10 cellular contexts compared by ENCODE assay signal in genomic region chr15:96409231-96410138, GRCh38.
DNase-seq lines count a peak whose midpoint lies in the region; ATAC-seq, FAIRE-seq and TF ChIP-seq lines count a peak whose summit lies in the region.
"Had no signal": no experiment of that assay in that cellular context is flagged by ENCODE, and none has a peak within 500 bp of the region (broad histone marks: within the 10 kb centered on the region; RNA-seq: fewer than 3 reads in every experiment).

No MANE protein-coding gene starts in this region.

- no peak for FAIRE-seq in HepG2 (lab: Jason Lieb, UNC)
- FAIRE-seq: A204.1, H54 had no signal

- peaks cover 0 to 3% of the 10 kb centered on the region in 2 experiments; a peak in 1 of 4 replicates for H3K4me1 ChIP-seq in SK-N-SH (ENCODE audit: control insufficient read depth in 1 of 2, insufficient read depth in 2 of 2, low read depth in 1 of 2, low read length in 1 of 2)
- 0 out of 2 replicates have a peak, but pooled peaks cover 10% of the 10 kb centered on the region for H3K4me1 ChIP-seq in HepG2 (ENCODE audit: insufficient read depth, low read length)
- peaks cover 5% of the 10 kb centered on the region for H3K4me1 ChIP-seq in testis

- H3K27me3 ChIP-seq in SK-N-SH (ENCODE audit: insufficient read depth) (peaks cover 62% of the 10 kb centered on the region), HepG2 (ENCODE audit: control insufficient read depth in 1 of 2, insufficient read depth in 2 of 2, low read length in 2 of 2) (peaks cover 8 to 59% of the 10 kb centered on the region in 2 experiments), testis (no peaks in the 10 kb centered on the region)

- intact Hi-C loops in HepG2 (cut with micrococcal nuclease; ENCODE audit: unreplicated experiment) (no loop called here), testis (cut with DNase I; ENCODE audit: low total_unique reads) (no loop called here)

- H4K20me1 ChIP-seq in SK-N-SH (ENCODE audit: insufficient read depth): no peaks in the 10 kb centered on the region
- no peaks in the 10 kb centered on the region for H4K20me1 ChIP-seq in HepG2 (ENCODE audit: insufficient read depth, low read length)

- ATAC-seq in SK-N-SH treated with all-trans-retinoic acid at 6 μM for 48 hours (no peak), HepG2 (peak; percentile 86), GM19328 (IDR thresholded peaks at IDR 0.05; ENCODE audit: unreplicated experiment) (no peak), HG03378 (IDR thresholded peaks at IDR 0.05; ENCODE audit: unreplicated experiment) (no peak)

- WGBS in SK-N-SH (ENCODE audit: low lambda C conversion rate): 16% methylated on average over 46 of the region's 77 CpGs
- WGBS in HepG2 (ENCODE audit: low lambda C conversion rate): 14% methylated on average over 30 of the region's 77 CpGs
- 6 to 8% methylated on average over 74 to 77 of the region's 77 CpGs for WGBS in testis, 2 donors

- TF ChIP-seq EP300 in SK-N-SH (IDR thresholded peaks at IDR 0.05; ENCODE audit: borderline replicate concordance in 1 of 2, low read depth in 1 of 2, low read length in 1 of 2): no peak
- no peak for TF ChIP-seq EP300 in HepG2 (IDR thresholded peaks at IDR 0.05; ENCODE audit: low read depth in 2 of 2, low read length in 2 of 2)
- TF ChIP-seq EP300 in HepG2 (CRISPR knock-in tag; IDR thresholded peaks at IDR 0.05; ENCODE audit: borderline replicate concordance): no peak

- H3K9me3 ChIP-seq in SK-N-SH (no peaks in the 10 kb centered on the region), HepG2 (ENCODE audit: low read length) (no peaks in the 10 kb centered on the region), testis (no peaks in the 10 kb centered on the region)

- H3K9ac ChIP-seq in SK-N-SH: no peak overlapping the region
- H3K9ac ChIP-seq in HepG2 (ENCODE audit: insufficient read depth, low read depth, low read length): no peak overlapping the region

- BruUV-seq in HepG2 (replicated peaks; lab: Mats Ljungman, UMichigan): no TSS peak

- CTCF ChIA-PET in SK-N-SH (lab: Yijun Ruan, JAX) (no interaction called here), HepG2 (lab: Yijun Ruan, JAX; ENCODE audit: low intra/inter-chr PET ratio, low total read pairs) (no interaction called here)

- H3K79me2 ChIP-seq in SK-N-SH (ENCODE audit: insufficient read depth): no peaks in the 10 kb centered on the region
- H3K79me2 ChIP-seq in HepG2 (ENCODE audit: insufficient read depth, low read length): no peaks in the 10 kb centered on the region

- no peak for TF ChIP-seq CTCF in SK-N-SH (IDR thresholded peaks at IDR 0.05)
- no peak for TF ChIP-seq CTCF in coronary artery (IDR thresholded peaks at IDR 0.05)
- no peak for TF ChIP-seq CTCF in HepG2 (CRISPR knock-in tag; IDR thresholded peaks at IDR 0.05)
- no peak for TF ChIP-seq CTCF in testis (IDR thresholded peaks at IDR 0.05)

- no peaks in the 10 kb centered on the region for H3K36me3 ChIP-seq in SK-N-SH (replicated peaks in 1 of 2; ENCODE audit: control insufficient read depth in 1 of 2, insufficient read depth in 2 of 2, low read length in 1 of 2)
- no peaks in the 10 kb centered on the region for H3K36me3 ChIP-seq in HepG2 (replicated peaks in 1 of 2; ENCODE audit: control insufficient read depth in 1 of 2, insufficient read depth in 2 of 2, low read length in 2 of 2)
- H3K36me3 ChIP-seq in testis (ENCODE audit: low read depth, missing control alignments): no peaks in the 10 kb centered on the region

- H3F3A ChIP-seq in SK-N-SH (replicated peaks; ENCODE audit: insufficient read depth): no peaks in the 10 kb centered on the region

- DNase-seq in SK-N-SH (peak; percentile 33), coronary artery (ENCODE audit: low spot score) (no peak), HepG2 (ENCODE audit: low spot score) (peak; percentile 4), testis (peak; percentile 18), NCI-H2227 (lab: John Stamatoyannopoulos, UW; ENCODE audit: unreplicated experiment) (no peak)

- in situ Hi-C loops in HepG2 (cut with HindIII; ENCODE audit: extremely low pct_ligation_motif_present, low pct_unique_long_range_greater_than_20kb): no loop called here

- no peak overlapping the region for H2AFZ ChIP-seq in SK-N-SH (ENCODE audit: low read depth)
- no peak overlapping the region for H2AFZ ChIP-seq in HepG2 (ENCODE audit: low read length)

- H3K27ac ChIP-seq in SK-N-SH (ENCODE audit: low read depth in 2 of 2, low read length in 1 of 2) (no peak overlapping the region), coronary artery (no peak overlapping the region), HepG2 (ENCODE audit: extremely low read length, insufficient read depth, low read length) (no peak overlapping the region), testis (no peak overlapping the region)

- no peak overlapping the region for H3K4me3 ChIP-seq in SK-N-SH (ENCODE audit: low read depth in 2 of 2, low read length in 1 of 2)
- peak overlapping the region; percentile 67 for H3K4me3 ChIP-seq in coronary artery
- H3K4me3 ChIP-seq in HepG2 (replicated peaks in 1 of 3; ENCODE audit: insufficient read depth in 1 of 3, low read depth in 2 of 3, low read length in 3 of 3): peak overlapping the region in 2 of 3 experiments; percentile 30 to 43; a peak in 2 of 6 replicates
- peak overlapping the region; percentile 37 to 40 for H3K4me3 ChIP-seq in testis

- H3K4me2 ChIP-seq in SK-N-SH: peak overlapping the region; percentile 66
- H3K4me2 ChIP-seq in HepG2 (ENCODE audit: low read depth, low read length): peak overlapping the region; percentile 57

- POLR2A ChIA-PET in SK-N-SH (lab: Yijun Ruan, JAX): no interaction called here
- POLR2A ChIA-PET in HepG2 (lab: Yijun Ruan, JAX): no interaction called here

- H3K9me2 ChIP-seq in SK-N-SH: no peaks in the 10 kb centered on the region

- TF ChIP-seq RAD21 in SK-N-SH (IDR thresholded peaks at IDR 0.05; ENCODE audit: low read length) (no peak), HepG2 (CRISPR knock-in tag; IDR thresholded peaks at IDR 0.05) (no peak)

- TF ChIP-seq POLR2A in HepG2 (IDR thresholded peaks at IDR 0.05; ENCODE audit: insufficient read depth in 1 of 2, low read depth in 2 of 2, low read length in 2 of 2) (no peak), testis (IDR thresholded peaks at IDR 0.05) (no peak)

TF ChIP-seq in SK-N-SH, 30 proteins besides CTCF, POLR2A, EP300 and RAD21:
- no peak for TF ChIP-seq SMC3 (IDR thresholded peaks at IDR 0.05; ENCODE audit: low read depth, low read length)
- peak; percentile 63; the same call in 1 of the 2 replicates for TF ChIP-seq EZH2phosphoT487 (IDR thresholded peaks at IDR 0.05; ENCODE audit: borderline replicate concordance, low read depth)

TF ChIP-seq in SK-N-SH treated with all-trans-retinoic acid at 6 μM for 48 hours, 23 proteins besides CTCF, POLR2A, EP300 and RAD21 (continues in another document):
- TF ChIP-seq BACH2 (CRISPR knock-in tag; IDR thresholded peaks at IDR 0.05; ENCODE audit: borderline replicate concordance): no peak
- no peak for TF ChIP-seq ARNTL (CRISPR knock-in tag; IDR thresholded peaks at IDR 0.05; ENCODE audit: borderline replicate concordance, low read depth)
- no peak for TF ChIP-seq OSR1 (CRISPR knock-in tag; IDR thresholded peaks at IDR 0.05)
- no peak for TF ChIP-seq PATZ1 (CRISPR knock-in tag; IDR thresholded peaks at IDR 0.05; ENCODE audit: borderline replicate concordance)
- TF ChIP-seq ZFP30 (CRISPR knock-in tag; IDR thresholded peaks at IDR 0.05): no peak
- no peak for TF ChIP-seq ESRRG (CRISPR knock-in tag; IDR thresholded peaks at IDR 0.05)
- no peak for TF ChIP-seq GLIS3 (CRISPR knock-in tag; IDR thresholded peaks at IDR 0.05)

TF ChIP-seq in HepG2, 621 proteins besides CTCF, POLR2A, EP300 and RAD21 (continues in another document):
- peak; percentile 12; the same call in 1 of the 2 replicates for TF ChIP-seq TCF7 (IDR thresholded peaks at IDR 0.05; ENCODE audit: low read depth)
- TF ChIP-seq TFE3 (CRISPR knock-in tag; IDR thresholded peaks at IDR 0.05): no peak
- no peak for TF ChIP-seq REXO4 (CRISPR knock-in tag; IDR thresholded peaks at IDR 0.05; ENCODE audit: borderline replicate concordance)
- TF ChIP-seq HMGXB3 (CRISPR knock-in tag; IDR thresholded peaks at IDR 0.05; ENCODE audit: borderline replicate concordance): no peak

Comparison
In these comparisons a context has a peak if more than half of its experiments do, and no peak if none do; other contexts are left out.
1. DNase-seq: peak in SK-N-SH (single experiment), HepG2 (single experiment) and testis (single experiment); none in coronary artery (single experiment) and NCI-H2227 (single experiment).
2. H3K4me3 ChIP-seq: peak in coronary artery (single experiment), HepG2 (2 of 3) and testis (2 of 2); none in SK-N-SH (0 of 2).